ENCODE assay signal across 22 cellular contexts in genomic region chr4:79476196-79476595, GRCh38.
"Had no signal": no experiment of that assay in that cellular context is flagged by ENCODE, and none has a peak within 500 bp of the region (broad histone marks: within the 10 kb centered on the region; RNA-seq: fewer than 3 reads in every experiment).

No MANE protein-coding gene starts in this region.

- DNase-seq: activated CD4-positive, alpha-beta T cell treated with anti-CD3 and anti-CD28 coated beads, Interleukin-2, amount 10 ng/mL, durations not matched to agents 24 days and 14 days; activated CD4-positive, alpha-beta T cell treated with anti-CD3 and anti-CD28 coated beads, Interleukin-2, amount 50 U/mL, for 4 hours; activated CD8-positive, alpha-beta T cell treated with anti-CD3 and anti-CD28 coated beads for 36 hours; activated gamma-delta T cell; activated naive CD4-positive, alpha-beta T cell treated with Interleukin-2 at 50 U/mL for 16 hours; activated T-cell treated with anti-CD3 and anti-CD28 coated beads, Interleukin-2, amount 50 U/mL, for 24 hours; anterior cingulate cortex; caudate nucleus; IMR-90; NCI-H1105; NCI-H1417 treated with DMSO at 0.1 percent for 48 hours; NCI-H187 treated with DMSO at 0.1 percent for 48 hours; NCI-H2081; NCI-H226; NCI-H446 treated with DMSO at 0.1 percent for 48 hours; NCI-H524; PC-3; Peyer's patch; RPMI8226; SJCRH30 had no signal

- H3K27me3 ChIP-seq: Peyer's patch, SJCRH30 had no signal

- H3K9me3 ChIP-seq: Peyer's patch, SJCRH30 had no signal

- H3K4me1 ChIP-seq: Peyer's patch, SJCRH30 had no signal

- H3K27ac ChIP-seq: Peyer's patch, SJCRH30, SK-N-MC had no signal

- H3K4me3 ChIP-seq: K562, Peyer's patch, SJCRH30, SK-N-MC had no signal

- H3K36me3 ChIP-seq: Peyer's patch, SJCRH30 had no signal

- ATAC-seq: activated CD8-positive, alpha-beta T cell treated with anti-CD3 and anti-CD28 coated beads for 36 hours; K562; PC-3 had no signal
